Comparison of ENCODE assay signal across 27 cellular contexts in genomic region chr3:27847697-27848096, GRCh38.
"Had no signal": no experiment of that assay in that cellular context is flagged by ENCODE, and none has a peak within 500 bp of the region (broad histone marks: within the 10 kb centered on the region; RNA-seq: fewer than 3 reads in every experiment).

No MANE protein-coding gene starts in this region.

- H3K4me1 ChIP-seq: stomach, suprapubic skin, testis, thyroid gland, tibial artery, tibial nerve, transverse colon, upper lobe of left lung, upper lobe of right lung, uterus, vagina had no signal

- H3K27me3 ChIP-seq: suprapubic skin, testis, thyroid gland, tibial artery, tibial nerve, transverse colon, upper lobe of left lung, upper lobe of right lung, uterus, vagina had no signal

- H3K4me3 ChIP-seq: stomach, suprapubic skin, testis, thoracic aorta, thyroid gland, tibial artery, tibial nerve, transverse colon, upper lobe of left lung, upper lobe of right lung, uterus, vagina had no signal

- H3K36me3 ChIP-seq: stomach, suprapubic skin, thoracic aorta, thyroid gland, tibial artery, tibial nerve, transverse colon, upper lobe of left lung, upper lobe of right lung, uterus, vagina had no signal

- ATAC-seq: stimulated activated effector memory CD8-positive, alpha-beta T cell treated with anti-CD3 and anti-CD28 coated beads, Interleukin-12 subunit alpha, Interleukin-12 subunit beta, amount 100 ng/mL, for 72 hours; stimulated activated memory B cell treated with anti-CD40 and anti-IgM and Interleukin-4, amounts not matched to agents 10 μg/mL and 1 μg/mL and 100 μg/mL, for 72 hours; stimulated activated naive B cell treated with anti-CD40 and anti-IgM and Interleukin-4, amounts not matched to agents 10 μg/mL and 1 μg/mL and 100 μg/mL, for 72 hours; stimulated activated naive CD8-positive, alpha-beta T cell treated with anti-CD3 and anti-CD28 coated beads, Interleukin-15, amount 100 ng/mL, for 72 hours; stimulated activated naive CD8-positive, alpha-beta T cell treated with anti-CD3 and anti-CD28 coated beads, Interleukin-15, Interleukin-2, amounts not matched to agents 100 U/mL and 50 U/mL, for 24 hours; upper lobe of right lung had no signal

- H3K9me3 ChIP-seq: suprapubic skin, testis, thoracic aorta, thyroid gland, transverse colon, upper lobe of right lung, uterus, vagina had no signal

- H3K27ac ChIP-seq: stomach, suprapubic skin, testis, thoracic aorta, thyroid gland, tibial artery, tibial nerve, transverse colon, upper lobe of left lung, upper lobe of right lung, uterus, vagina had no signal

- FAIRE-seq: urothelium cell line had no signal

- DNase-seq: stimulated activated CD4-positive, alpha-beta T cell treated with anti-CD3 and anti-CD28 coated beads, Interleukin-2, amount 100 ng/mL, for 48 hours; stimulated activated CD4-positive, alpha-beta T cell treated with anti-CD3 and anti-CD28 coated beads, Interleukin-4, amount 100 ng/mL, for 1 hour; stimulated activated CD4-positive, alpha-beta T cell treated with anti-CD3 and anti-CD28 coated beads, Interleukin-4, amount 100 ng/mL, for 24 hours; stimulated activated CD4-positive, alpha-beta T cell treated with anti-CD3 and anti-CD28 coated beads, Interleukin-4, amount 100 ng/mL, for 4 hours; stimulated activated CD8-positive, alpha-beta memory T cell treated with anti-CD3 and anti-CD28 coated beads, Interleukin-4, amount 100 ng/mL, for 48 hours; stimulated activated naive B cell treated with anti-CD40 and anti-IgM and Interleukin-4, amounts not matched to agents 10 μg/mL and 1 μg/mL and 100 μg/mL, for 72 hours; stimulated activated naive CD4-positive, alpha-beta T cell; stimulated activated naive CD4-positive, alpha-beta T cell treated with Interleukin-2 at 50 U/mL for 16 hours; stimulated activated naive CD8-positive, alpha-beta T cell treated with anti-CD3 and anti-CD28 coated beads, Interleukin-15, amount 100 ng/mL, for 72 hours; stimulated activated naive CD8-positive, alpha-beta T cell treated with anti-CD3 and anti-CD28 coated beads, Interleukin-15, Interleukin-2, amounts not matched to agents 100 U/mL and 50 U/mL, for 24 hours; stomach; substantia nigra; testis; thyroid gland; tibial artery; transverse colon; trophoblast cell; upper lobe of left lung; upper lobe of right lung; uterus had no signal
